ENCODE assay signal across 8 cellular contexts in genomic region chr7:85030893-85031292, GRCh38.
DNase-seq lines count a peak whose midpoint lies in the region; TF ChIP-seq lines count a peak whose summit lies in the region.

No MANE protein-coding gene starts in this region.

- H3K79me2 ChIP-seq in DOHH2 (ENCODE audit: control insufficient read depth, low read length) = no peaks in the 10 kb centered on the region
- H3K79me2 ChIP-seq in GM23248 (ENCODE audit: insufficient read depth) = no peaks in the 10 kb centered on the region

- no peak overlapping the region for H3K27ac Mint-ChIP-seq in osteocyte (ENCODE audit: unreplicated experiment)

- no peaks in the 10 kb centered on the region for H3K27me3 Mint-ChIP-seq in osteocyte (ENCODE audit: unreplicated experiment)

- H3K4me1 ChIP-seq in DOHH2 (ENCODE audit: control insufficient read depth, low read length) (no peaks in the 10 kb centered on the region), GM23248 (ENCODE audit: insufficient read depth) (peaks cover 9% of the 10 kb centered on the region), ovary (ENCODE audit: insufficient read depth) (no peaks in the 10 kb centered on the region)

- peaks cover 24% of the 10 kb centered on the region for H3K4me1 Mint-ChIP-seq in osteocyte (ENCODE audit: unreplicated experiment)

- H4K20me1 ChIP-seq in DOHH2 (ENCODE audit: control insufficient read depth, insufficient read depth, low read depth, low read length) (no peaks in the 10 kb centered on the region), GM23248 (ENCODE audit: insufficient read depth) (no peaks in the 10 kb centered on the region)

- no peak overlapping the region for H3K4me2 ChIP-seq in DOHH2 (ENCODE audit: low read length)
- H3K4me2 ChIP-seq in GM23248 (ENCODE audit: unreplicated experiment) = peak overlapping the region; percentile 44

- no peak overlapping the region for H3K9ac ChIP-seq in GM23248

- H3K9me3 Mint-ChIP-seq in osteocyte (ENCODE audit: unreplicated experiment) = no peaks in the 10 kb centered on the region

- no peaks in the 10 kb centered on the region for H3K36me3 Mint-ChIP-seq in osteocyte (ENCODE audit: unreplicated experiment)

- TF ChIP-seq CTCF in DOHH2 (IDR thresholded peaks at IDR 0.05; ENCODE audit: low read depth, low read length, poor library complexity, severe bottlenecking) = peak; percentile 67
- TF ChIP-seq CTCF in osteocyte (IDR thresholded peaks at IDR 0.05) = peak; percentile 78
- TF ChIP-seq CTCF in ovary (IDR thresholded peaks at IDR 0.05) = no peak

- H3K4me3 ChIP-seq in DOHH2 (ENCODE audit: low read length) (no peak overlapping the region), GM23248 (no peak overlapping the region), ovary (no peak overlapping the region)

- no peak for TF ChIP-seq POLR2A in ovary (IDR thresholded peaks at IDR 0.05)

- H3K36me3 ChIP-seq in DOHH2 (ENCODE audit: control insufficient read depth, low read length) (no peaks in the 10 kb centered on the region), GM23248 (ENCODE audit: low read depth) (no peaks in the 10 kb centered on the region), ovary (no peaks in the 10 kb centered on the region)

- TF ChIP-seq EP300 in ovary (IDR thresholded peaks at IDR 0.05) = no peak

- no peak overlapping the region for H3K27ac ChIP-seq in DOHH2 (ENCODE audit: low read depth, low read length)
- no peak overlapping the region for H3K27ac ChIP-seq in GM23248
- H3K27ac ChIP-seq in ovary = no peak overlapping the region

- intact Hi-C loops in ovary (cut with DNase I) = no loop called here

- DNase-seq in GM23248 = peak; percentile 80
- DNase-seq in NCI-H460 (ENCODE audit: extremely low read depth, low read depth) = peak; percentile 31
- peak; percentile 87 for DNase-seq in dedifferentiated amniotic fluid mesenchymal stem cell (ENCODE audit: extremely low spot score)
- no peak for DNase-seq in osteocyte (ENCODE audit: extremely low spot score, unreplicated experiment)
- DNase-seq in T-helper 9 cell = no peak
- no peak for DNase-seq in ovary
- no peak for DNase-seq in C1 segment of cervical spinal cord (lab: John Stamatoyannopoulos, UW)

- no peaks in the 10 kb centered on the region for H3K27me3 ChIP-seq in DOHH2 (ENCODE audit: control insufficient read depth, low read length)
- H3K27me3 ChIP-seq in GM23248 (replicated peaks; ENCODE audit: insufficient read depth) = no peaks in the 10 kb centered on the region
- no peaks in the 10 kb centered on the region for H3K27me3 ChIP-seq in ovary

- no peak overlapping the region for H2AFZ ChIP-seq in GM23248

- H3K9me3 ChIP-seq in DOHH2 (ENCODE audit: control insufficient read depth, insufficient read depth, low read length) = no peaks in the 10 kb centered on the region
- H3K9me3 ChIP-seq in GM23248 (ENCODE audit: low read depth) = no peaks in the 10 kb centered on the region
- H3K9me3 ChIP-seq in ovary = no peaks in the 10 kb centered on the region

- H3K4me3 Mint-ChIP-seq in osteocyte (ENCODE audit: unreplicated experiment) = no peak overlapping the region

- H3K9me2 ChIP-seq in DOHH2 (replicated peaks; ENCODE audit: control insufficient read depth, low read length) (no peaks in the 10 kb centered on the region), GM23248 (ENCODE audit: insufficient read depth) (no peaks in the 10 kb centered on the region)

- in situ Hi-C loops in GM23248 (cut with MboI) = loop anchor here (25.0 kb wide), 1 partner anchor 706 kb away; no protein-coding TSS in a partner anchor

- H3F3A ChIP-seq in DOHH2 (ENCODE audit: control insufficient read depth, insufficient read depth) (no peaks in the 10 kb centered on the region), GM23248 (ENCODE audit: insufficient read depth) (no peaks in the 10 kb centered on the region)

Comparison
In these comparisons a context has a peak if more than half of its experiments do, and no peak if none do; other contexts are left out.
1. CTCF ChIP-seq: peak in DOHH2 (single experiment) and osteocyte (single experiment); none in ovary (0 of 3).
2. DNase-seq: peak in GM23248 (single experiment), NCI-H460 (single experiment) and dedifferentiated amniotic fluid mesenchymal stem cell (single experiment); none in osteocyte (single experiment), T-helper 9 cell (single experiment), ovary (0 of 5) and C1 segment of cervical spinal cord (0 of 14).